ENCODE assay signal across 27 cellular contexts in genomic region chr20:16588241-16588640, GRCh38.
"Had no signal": no experiment of that assay in that cellular context is flagged by ENCODE, and none has a peak within 500 bp of the region (broad histone marks: within the 10 kb centered on the region; RNA-seq: fewer than 3 reads in every experiment).

No MANE protein-coding gene starts in this region.

- H3K27ac ChIP-seq: neutrophil, pancreas, psoas muscle, skin epidermis, stomach, thoracic aorta, thyroid gland, tibial nerve, upper lobe of left lung, vagina had no signal

- H3K9me3 Mint-ChIP-seq: naive thymus-derived CD4-positive, alpha-beta T cell; natural killer cell treated with Interleukin-12 subunit alpha and Interleukin-12 subunit beta and Interleukin-15 and Interleukin-18, amount 100 ng/mL, for 72 hours; nephron progenitor cell; neural crest cell; stimulated activated effector memory CD8-positive, alpha-beta T cell treated with anti-CD3 and anti-CD28 coated beads, Interleukin-12 subunit alpha, Interleukin-12 subunit beta, amount 100 ng/mL, for 72 hours; stimulated activated naive B cell treated with anti-CD40 and anti-IgM and Interleukin-4, amounts not matched to agents 10 μg/mL and 1 μg/mL and 100 μg/mL, for 72 hours; stimulated activated naive CD8-positive, alpha-beta T cell treated with anti-CD3 and anti-CD28 coated beads, Interleukin-15, Interleukin-2, amounts not matched to agents 100 ng/mL and 50 ng/mL, for 24 hours had no signal

- ATAC-seq: naive thymus-derived CD4-positive, alpha-beta T cell; natural killer cell treated with Interleukin-12 subunit alpha and Interleukin-12 subunit beta and Interleukin-15 and Interleukin-18, amount 100 ng/mL, for 72 hours; pancreas; psoas muscle; right cardiac atrium; sciatic nerve; stimulated activated effector memory CD8-positive, alpha-beta T cell treated with anti-CD3 and anti-CD28 coated beads, Interleukin-12 subunit alpha, Interleukin-12 subunit beta, amount 100 ng/mL, for 72 hours; stimulated activated naive B cell treated with anti-CD40 and anti-IgM and Interleukin-4, amounts not matched to agents 10 μg/mL and 1 μg/mL and 100 μg/mL, for 72 hours had no signal

- H3K9me3 ChIP-seq: neutrophil, pancreas, psoas muscle, stomach, thoracic aorta, thyroid gland, tibial nerve, upper lobe of left lung, vagina had no signal

- H3K4me1 Mint-ChIP-seq: naive thymus-derived CD4-positive, alpha-beta T cell; neural crest cell; stimulated activated effector memory CD8-positive, alpha-beta T cell treated with anti-CD3 and anti-CD28 coated beads, Interleukin-12 subunit alpha, Interleukin-12 subunit beta, amount 100 ng/mL, for 72 hours; stimulated activated naive B cell treated with anti-CD40 and anti-IgM and Interleukin-4, amounts not matched to agents 10 μg/mL and 1 μg/mL and 100 μg/mL, for 72 hours had no signal

- H3K4me3 ChIP-seq: pancreas, psoas muscle, skin epidermis, stomach, thoracic aorta, thyroid gland, tibial nerve, upper lobe of left lung, vagina had no signal

- FAIRE-seq: pancreas, urothelium cell line had no signal

- H3K4me3 Mint-ChIP-seq: naive thymus-derived CD4-positive, alpha-beta T cell; natural killer cell treated with Interleukin-12 subunit alpha and Interleukin-12 subunit beta and Interleukin-15 and Interleukin-18, amount 100 ng/mL, for 72 hours; nephron progenitor cell; neural crest cell; stimulated activated effector memory CD8-positive, alpha-beta T cell treated with anti-CD3 and anti-CD28 coated beads, Interleukin-12 subunit alpha, Interleukin-12 subunit beta, amount 100 ng/mL, for 72 hours; stimulated activated naive B cell treated with anti-CD40 and anti-IgM and Interleukin-4, amounts not matched to agents 10 μg/mL and 1 μg/mL and 100 μg/mL, for 72 hours; stimulated activated naive CD8-positive, alpha-beta T cell treated with anti-CD3 and anti-CD28 coated beads, Interleukin-15, Interleukin-2, amounts not matched to agents 100 ng/mL and 50 ng/mL, for 24 hours had no signal

- H3K36me3 Mint-ChIP-seq: natural killer cell treated with Interleukin-12 subunit alpha and Interleukin-12 subunit beta and Interleukin-15 and Interleukin-18, amount 100 ng/mL, for 72 hours; stimulated activated effector memory CD8-positive, alpha-beta T cell treated with anti-CD3 and anti-CD28 coated beads, Interleukin-12 subunit alpha, Interleukin-12 subunit beta, amount 100 ng/mL, for 72 hours; stimulated activated naive B cell treated with anti-CD40 and anti-IgM and Interleukin-4, amounts not matched to agents 10 μg/mL and 1 μg/mL and 100 μg/mL, for 72 hours had no signal

- H3K4me1 ChIP-seq: pancreas, psoas muscle, stomach, thyroid gland, tibial nerve, upper lobe of left lung, vagina had no signal

- DNase-seq: naive thymus-derived CD4-positive, alpha-beta T cell; nephron progenitor cell; nucleus accumbens; pancreas; psoas muscle; right cardiac atrium; stimulated activated CD4-positive, alpha-beta T cell treated with anti-CD3 and anti-CD28 coated beads, Interleukin-15, amount 100 ng/mL, for 24 hours; stimulated activated CD4-positive, alpha-beta T cell treated with anti-CD3 and anti-CD28 coated beads, Interleukin-2, amount 100 ng/mL, for 24 hours; stimulated activated CD4-positive, alpha-beta T cell treated with anti-CD3 and anti-CD28 coated beads, Interleukin-2, amount 100 ng/mL, for 48 hours; stimulated activated CD4-positive, alpha-beta T cell treated with anti-CD3 and anti-CD28 coated beads, Interleukin-4, amount 100 ng/mL, for 24 hours; stimulated activated naive B cell treated with anti-CD40 and anti-IgM and Interleukin-4, amounts not matched to agents 10 μg/mL and 1 μg/mL and 100 μg/mL, for 72 hours; stimulated activated naive CD4-positive, alpha-beta T cell treated with Interleukin-2 at 50 U/mL for 16 hours; stomach; thyroid gland; trophoblast cell; upper lobe of left lung had no signal

- H3K27ac Mint-ChIP-seq: naive thymus-derived CD4-positive, alpha-beta T cell; natural killer cell treated with Interleukin-12 subunit alpha and Interleukin-12 subunit beta and Interleukin-15 and Interleukin-18, amount 100 ng/mL, for 72 hours; nephron progenitor cell; stimulated activated effector memory CD8-positive, alpha-beta T cell treated with anti-CD3 and anti-CD28 coated beads, Interleukin-12 subunit alpha, Interleukin-12 subunit beta, amount 100 ng/mL, for 72 hours; stimulated activated naive B cell treated with anti-CD40 and anti-IgM and Interleukin-4, amounts not matched to agents 10 μg/mL and 1 μg/mL and 100 μg/mL, for 72 hours; stimulated activated naive CD8-positive, alpha-beta T cell treated with anti-CD3 and anti-CD28 coated beads, Interleukin-15, Interleukin-2, amounts not matched to agents 100 ng/mL and 50 ng/mL, for 24 hours had no signal

- H3K27me3 ChIP-seq: pancreas, thyroid gland, tibial nerve, upper lobe of left lung, vagina had no signal

- H3K36me3 ChIP-seq: neutrophil, pancreas, stomach, thoracic aorta, thyroid gland, tibial nerve, upper lobe of left lung, vagina had no signal
